Comparison of ENCODE assay signal across 16 cellular contexts in the genomic region with DNA sequence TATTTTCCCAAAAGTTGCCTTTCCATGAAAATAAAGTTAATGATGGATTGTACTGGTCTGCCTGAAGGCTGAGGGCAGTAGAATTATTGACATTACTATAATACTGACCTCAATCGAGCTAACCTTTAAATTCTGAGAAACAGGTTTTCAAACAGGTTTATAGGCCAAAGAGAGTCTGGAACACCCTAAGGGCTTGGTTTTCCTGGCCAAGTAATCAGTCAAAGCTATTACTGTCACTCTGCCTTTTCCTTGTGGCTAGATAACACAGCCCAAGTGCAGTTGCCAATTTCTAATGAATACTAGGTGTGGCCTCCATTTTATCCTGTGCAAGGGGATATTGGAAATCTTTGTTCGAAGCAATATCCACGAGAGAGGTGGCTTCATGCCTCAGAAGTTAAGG.
A peak's percentile ranks its signal among the peaks of the same experiment; 100 is the strongest.
DNase-seq lines count a peak whose midpoint lies in the region; ATAC-seq and TF ChIP-seq lines count a peak whose summit lies in the region.
"Had no signal": no experiment of that assay in that cellular context is flagged by ENCODE, and none has a peak within 500 bp of the region (broad histone marks: within the 10 kb centered on the region; RNA-seq: fewer than 3 reads in every experiment).

No MANE protein-coding gene starts in this region.

- H3K36me3 ChIP-seq in breast epithelium, result no peaks in the 10 kb centered on the region
- H3K36me3 ChIP-seq in thyroid gland, result no peaks in the 10 kb centered on the region
- H3K36me3 ChIP-seq in esophagus muscularis mucosa, result no peaks in the 10 kb centered on the region
- H3K36me3 ChIP-seq: cardiac muscle cell, esophagus squamous epithelium had no signal

- TF ChIP-seq POLR2A in breast epithelium (IDR thresholded peaks at IDR 0.05) (no peak), thyroid gland (IDR thresholded peaks at IDR 0.05) (no peak), esophagus muscularis mucosa (IDR thresholded peaks at IDR 0.05; ENCODE audit: low read depth) (no peak)

- no peaks in the 10 kb centered on the region for H3K9me3 Mint-ChIP-seq in MCF 10A (ENCODE audit: unreplicated experiment)
- H3K9me3 Mint-ChIP-seq: immature natural killer cell had no signal

- DNase-seq in breast epithelium (ENCODE audit: low spot score in 2 of 2), result no peak
- no peak for DNase-seq in MCF 10A (ENCODE audit: unreplicated experiment)
- peak; percentile 52 for DNase-seq in NCI-H1048 (lab: John Stamatoyannopoulos, UW)
- no peak for DNase-seq in right cardiac atrium
- no peak for DNase-seq in thyroid gland
- DNase-seq in activated CD4-positive, alpha-beta T cell treated with anti-CD3 and anti-CD28 coated beads for 4 hours, result no peak
- DNase-seq in esophagus muscularis mucosa (ENCODE audit: extremely low spot score), result no peak
- no peak for DNase-seq in T-helper 1 cell
- DNase-seq: activated CD4-positive, CD25-positive, alpha-beta regulatory T cell; dorsolateral prefrontal cortex; esophagus squamous epithelium; immature natural killer cell; midbrain; NCI-H187 treated with DMSO at 0.1 percent for 48 hours; T-helper 17 cell had no signal

- H3K36me3 Mint-ChIP-seq in MCF 10A (ENCODE audit: insufficient read depth, unreplicated experiment), result no peaks in the 10 kb centered on the region
- H3K36me3 Mint-ChIP-seq: immature natural killer cell had no signal

- POLR2A ChIA-PET in MCF 10A (lab: Yijun Ruan, JAX), result interaction anchor here (0.8 to 1.4 kb wide), 5 partner anchors 12 to 160 kb away, joined by 3 to 5 read pairs (median 3); no protein-coding TSS in a partner anchor

- BruUV-seq in MCF 10A (replicated peaks; lab: Mats Ljungman, UMichigan), result no TSS peak

- no peaks in the 10 kb centered on the region for H3K27me3 ChIP-seq in breast epithelium
- no peaks in the 10 kb centered on the region for H3K27me3 ChIP-seq in right cardiac atrium (ENCODE audit: control insufficient read depth, insufficient read depth)
- no peaks in the 10 kb centered on the region for H3K27me3 ChIP-seq in thyroid gland
- no peaks in the 10 kb centered on the region for H3K27me3 ChIP-seq in esophagus muscularis mucosa
- H3K27me3 ChIP-seq: cardiac muscle cell, dorsolateral prefrontal cortex had no signal

- 41% methylated on average over 3 of the region's 3 CpGs for whole genome bisulfite sequencing in right cardiac atrium
- WGBS in thyroid gland, 2 donors, result 38 to 51% methylated on average over 3 of the region's 3 CpGs
- WGBS in esophagus muscularis mucosa, result 83% methylated on average over 3 of the region's 3 CpGs

- TF ChIP-seq CTCF in breast epithelium (IDR thresholded peaks at IDR 0.05) (no peak), MCF 10A (IDR thresholded peaks at IDR 0.05; ENCODE audit: unreplicated experiment) (no peak), thyroid gland (IDR thresholded peaks at IDR 0.05) (no peak), esophagus muscularis mucosa (IDR thresholded peaks at IDR 0.05) (no peak)

- H3K4me3 Mint-ChIP-seq in MCF 10A (ENCODE audit: unreplicated experiment), result no peak overlapping the region
- H3K4me3 Mint-ChIP-seq: immature natural killer cell, T-helper 17 cell had no signal

- CTCF ChIA-PET in MCF 10A (lab: Yijun Ruan, JAX), result interaction anchor here (0.6 to 4.2 kb wide), 20 partner anchors 10 to 161 kb away, joined by 3 to 56 read pairs (median 4); partner anchors contain the start of genes ARHGEF38 and PPA2

- H3K27ac ChIP-seq in breast epithelium (peak overlapping the region; percentile 23 to 56), right cardiac atrium (ENCODE audit: low read length) (no peak overlapping the region), thyroid gland (peak overlapping the region; percentile 3 to 71 (median 37)), esophagus muscularis mucosa (replicated peaks in 1 of 4) (no peak overlapping the region)
- H3K27ac ChIP-seq: cardiac muscle cell, esophagus squamous epithelium had no signal

- H3K4me3 ChIP-seq in breast epithelium (no peak overlapping the region), right cardiac atrium (ENCODE audit: low read length) (no peak overlapping the region), thyroid gland (replicated peaks in 1 of 3) (no peak overlapping the region), esophagus muscularis mucosa (no peak overlapping the region)
- H3K4me3 ChIP-seq: cardiac muscle cell, dorsolateral prefrontal cortex, esophagus squamous epithelium had no signal

- peaks cover 14% of the 10 kb centered on the region for H3K4me1 Mint-ChIP-seq in MCF 10A (ENCODE audit: insufficient read depth, unreplicated experiment)
- H3K4me1 Mint-ChIP-seq: immature natural killer cell had no signal

- H3K9me3 ChIP-seq in breast epithelium, result no peaks in the 10 kb centered on the region
- no peaks in the 10 kb centered on the region for H3K9me3 ChIP-seq in right cardiac atrium (ENCODE audit: control insufficient read depth, low read length)
- no peaks in the 10 kb centered on the region for H3K9me3 ChIP-seq in thyroid gland
- no peaks in the 10 kb centered on the region for H3K9me3 ChIP-seq in esophagus muscularis mucosa
- H3K9me3 ChIP-seq: esophagus squamous epithelium had no signal

- no peak overlapping the region for H3K27ac Mint-ChIP-seq in MCF 10A (ENCODE audit: low read depth, unreplicated experiment)
- H3K27ac Mint-ChIP-seq: immature natural killer cell, T-helper 17 cell had no signal

- H3K27me3 Mint-ChIP-seq in MCF 10A (ENCODE audit: insufficient read depth, unreplicated experiment), result no peaks in the 10 kb centered on the region

- no peak for TF ChIP-seq EP300 in esophagus muscularis mucosa (IDR thresholded peaks at IDR 0.05)

- H3K4me1 ChIP-seq in breast epithelium (peaks cover 0 to 7% of the 10 kb centered on the region in 2 donors), right cardiac atrium (ENCODE audit: control insufficient read depth, insufficient read depth, low read length) (peaks cover 5% of the 10 kb centered on the region), thyroid gland (peaks cover 22 to 33% of the 10 kb centered on the region in 2 donors), esophagus muscularis mucosa (peaks cover 8 to 32% (median 19%) of the 10 kb centered on the region in 4 donors)

- intact Hi-C loops in breast epithelium (cut with DNase I; ENCODE audit: low total_unique reads), result no loop called here
- intact Hi-C loops in MCF 10A (cut with micrococcal nuclease), result no loop called here
- intact Hi-C loops in right cardiac atrium (cut with DNase I), result no loop called here
- intact Hi-C loops in thyroid gland (cut with DNase I), result no loop called here
- intact Hi-C loops in esophagus muscularis mucosa (cut with DNase I), result no loop called here

- ATAC-seq in right cardiac atrium, result peak; percentile 56 to 78
- ATAC-seq: T-helper 17 cell had no signal

Comparison
In these comparisons a context has a peak if more than half of its experiments do, and no peak if none do; other contexts are left out.
1. H3K27ac ChIP-seq: peak in breast epithelium (2 of 2) and thyroid gland (3 of 3); none in right cardiac atrium (single experiment) and esophagus muscularis mucosa (0 of 4).